Comparison of ENCODE assay signal across 1 cellular context in the genomic region with DNA sequence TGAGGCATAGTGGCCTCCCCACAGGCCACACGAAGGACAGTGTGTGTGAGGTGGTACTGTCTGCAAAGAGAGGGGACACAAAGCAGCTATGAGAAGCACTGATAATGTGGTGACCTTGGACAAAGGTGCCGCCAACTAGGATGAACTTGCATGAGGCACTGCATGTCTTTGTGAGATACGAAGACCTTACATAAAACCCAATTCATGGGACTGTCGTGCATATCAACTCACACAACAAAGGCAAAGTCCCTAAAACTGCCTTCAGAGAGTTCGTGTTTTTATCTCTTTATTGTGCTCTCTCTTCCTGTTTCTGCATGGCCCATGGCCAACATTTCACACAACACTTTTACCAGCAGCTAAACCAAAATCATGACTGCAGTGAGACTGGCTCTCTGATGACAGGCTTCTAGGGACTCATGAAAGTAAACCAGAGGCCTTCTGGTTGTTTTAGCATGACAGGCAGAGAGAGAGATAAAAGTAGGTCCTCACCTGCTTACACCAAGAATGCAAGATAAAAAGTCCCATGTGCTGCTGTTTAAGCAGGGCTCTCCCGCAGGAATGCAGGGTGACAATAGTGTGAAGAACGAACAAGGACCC.
TF ChIP-seq lines count a peak whose summit lies in the region.

No MANE protein-coding gene starts in this region.

TF ChIP-seq in HepG2, 621 proteins besides CTCF, POLR2A, EP300 and RAD21 (continued from another document and continues in another):
- TF ChIP-seq SALL1 (CRISPR knock-in tag; IDR thresholded peaks at IDR 0.05) (peak; percentile 37; the same call in 1 of the 2 replicates), SALL2 (CRISPR knock-in tag; IDR thresholded peaks at IDR 0.05) (no peak), GTF2F1 (IDR thresholded peaks at IDR 0.05; ENCODE audit: low read length) (no peak), ZNF761 (CRISPR knock-in tag; conservative IDR thresholded peaks at IDR 0.05) (no peak), NFYB (CRISPR knock-in tag; IDR thresholded peaks at IDR 0.05) (no peak), ZNF501 (CRISPR knock-in tag; IDR thresholded peaks at IDR 0.05) (peak; percentile 51; the same call in 1 of the 2 replicates), SIX1 (CRISPR knock-in tag; IDR thresholded peaks at IDR 0.05; ENCODE audit: borderline replicate concordance) (no peak), PHF20 (CRISPR knock-in tag; IDR thresholded peaks at IDR 0.05) (no peak), ZNF17 (CRISPR knock-in tag; IDR thresholded peaks at IDR 0.05) (no peak), TAF15 (IDR thresholded peaks at IDR 0.05; ENCODE audit: low read depth, low read length, poor library complexity, severe bottlenecking) (no peak), ZNF10 (CRISPR knock-in tag; IDR thresholded peaks at IDR 0.05; ENCODE audit: borderline replicate concordance, low read depth) (no peak), ZNF788 (CRISPR knock-in tag; IDR thresholded peaks at IDR 0.05; ENCODE audit: borderline replicate concordance) (0 out of 2 replicates have a peak, but pooled peaks have one; percentile 23), HNF4A (CRISPR knock-in tag; IDR thresholded peaks at IDR 0.05) (no peak), FLYWCH1 (CRISPR knock-in tag; IDR thresholded peaks at IDR 0.05) (no peak), GABPA (IDR thresholded peaks at IDR 0.05; ENCODE audit: low read depth, low read length) (no peak), GABPA (CRISPR knock-in tag; IDR thresholded peaks at IDR 0.05; ENCODE audit: low read depth) (no peak), MXI1 (IDR thresholded peaks at IDR 0.05; ENCODE audit: borderline replicate concordance, low read depth, low read length) (no peak), ZBTB7B (CRISPR knock-in tag; IDR thresholded peaks at IDR 0.05) (no peak), CEBPG (CRISPR knock-in tag; IDR thresholded peaks at IDR 0.05) (no peak), MAFF (IDR thresholded peaks at IDR 0.05; ENCODE audit: low read depth, low read length) (no peak), GZF1 (CRISPR knock-in tag; IDR thresholded peaks at IDR 0.05) (no peak), JARID2 (CRISPR knock-in tag; IDR thresholded peaks at IDR 0.05; ENCODE audit: insufficient replicate concordance) (no peak), ZNF546 (CRISPR knock-in tag; conservative IDR thresholded peaks at IDR 0.05) (no peak), LCORL (IDR thresholded peaks at IDR 0.05) (no peak), LCORL (CRISPR knock-in tag; IDR thresholded peaks at IDR 0.05) (no peak), REPIN1 (CRISPR knock-in tag; IDR thresholded peaks at IDR 0.05; ENCODE audit: borderline replicate concordance, low read depth) (no peak), TBX2 (CRISPR knock-in tag; IDR thresholded peaks at IDR 0.05; ENCODE audit: borderline replicate concordance) (peak; percentile 76), HES4 (CRISPR knock-in tag; IDR thresholded peaks at IDR 0.05; ENCODE audit: borderline replicate concordance) (no peak), NFIC (IDR thresholded peaks at IDR 0.05; ENCODE audit: low read length) (no peak), ZNF143 (CRISPR knock-in tag; IDR thresholded peaks at IDR 0.05) (no peak)
- TF ChIP-seq, protein P1, sequence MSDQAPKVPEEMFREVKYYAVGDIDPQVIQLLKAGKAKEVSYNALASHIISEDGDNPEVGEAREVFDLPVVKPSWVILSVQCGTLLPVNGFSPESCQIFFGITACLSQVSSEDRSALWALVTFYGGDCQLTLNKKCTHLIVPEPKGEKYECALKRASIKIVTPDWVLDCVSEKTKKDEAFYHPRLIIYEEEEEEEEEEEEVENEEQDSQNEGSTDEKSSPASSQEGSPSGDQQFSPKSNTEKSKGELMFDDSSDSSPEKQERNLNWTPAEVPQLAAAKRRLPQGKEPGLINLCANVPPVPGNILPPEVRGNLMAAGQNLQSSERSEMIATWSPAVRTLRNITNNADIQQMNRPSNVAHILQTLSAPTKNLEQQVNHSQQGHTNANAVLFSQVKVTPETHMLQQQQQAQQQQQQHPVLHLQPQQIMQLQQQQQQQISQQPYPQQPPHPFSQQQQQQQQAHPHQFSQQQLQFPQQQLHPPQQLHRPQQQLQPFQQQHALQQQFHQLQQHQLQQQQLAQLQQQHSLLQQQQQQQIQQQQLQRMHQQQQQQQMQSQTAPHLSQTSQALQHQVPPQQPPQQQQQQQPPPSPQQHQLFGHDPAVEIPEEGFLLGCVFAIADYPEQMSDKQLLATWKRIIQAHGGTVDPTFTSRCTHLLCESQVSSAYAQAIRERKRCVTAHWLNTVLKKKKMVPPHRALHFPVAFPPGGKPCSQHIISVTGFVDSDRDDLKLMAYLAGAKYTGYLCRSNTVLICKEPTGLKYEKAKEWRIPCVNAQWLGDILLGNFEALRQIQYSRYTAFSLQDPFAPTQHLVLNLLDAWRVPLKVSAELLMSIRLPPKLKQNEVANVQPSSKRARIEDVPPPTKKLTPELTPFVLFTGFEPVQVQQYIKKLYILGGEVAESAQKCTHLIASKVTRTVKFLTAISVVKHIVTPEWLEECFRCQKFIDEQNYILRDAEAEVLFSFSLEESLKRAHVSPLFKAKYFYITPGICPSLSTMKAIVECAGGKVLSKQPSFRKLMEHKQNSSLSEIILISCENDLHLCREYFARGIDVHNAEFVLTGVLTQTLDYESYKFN (CRISPR knock-in tag; conservative IDR thresholded peaks at IDR 0.05): peak; percentile 42
- TF ChIP-seq, protein P2, sequence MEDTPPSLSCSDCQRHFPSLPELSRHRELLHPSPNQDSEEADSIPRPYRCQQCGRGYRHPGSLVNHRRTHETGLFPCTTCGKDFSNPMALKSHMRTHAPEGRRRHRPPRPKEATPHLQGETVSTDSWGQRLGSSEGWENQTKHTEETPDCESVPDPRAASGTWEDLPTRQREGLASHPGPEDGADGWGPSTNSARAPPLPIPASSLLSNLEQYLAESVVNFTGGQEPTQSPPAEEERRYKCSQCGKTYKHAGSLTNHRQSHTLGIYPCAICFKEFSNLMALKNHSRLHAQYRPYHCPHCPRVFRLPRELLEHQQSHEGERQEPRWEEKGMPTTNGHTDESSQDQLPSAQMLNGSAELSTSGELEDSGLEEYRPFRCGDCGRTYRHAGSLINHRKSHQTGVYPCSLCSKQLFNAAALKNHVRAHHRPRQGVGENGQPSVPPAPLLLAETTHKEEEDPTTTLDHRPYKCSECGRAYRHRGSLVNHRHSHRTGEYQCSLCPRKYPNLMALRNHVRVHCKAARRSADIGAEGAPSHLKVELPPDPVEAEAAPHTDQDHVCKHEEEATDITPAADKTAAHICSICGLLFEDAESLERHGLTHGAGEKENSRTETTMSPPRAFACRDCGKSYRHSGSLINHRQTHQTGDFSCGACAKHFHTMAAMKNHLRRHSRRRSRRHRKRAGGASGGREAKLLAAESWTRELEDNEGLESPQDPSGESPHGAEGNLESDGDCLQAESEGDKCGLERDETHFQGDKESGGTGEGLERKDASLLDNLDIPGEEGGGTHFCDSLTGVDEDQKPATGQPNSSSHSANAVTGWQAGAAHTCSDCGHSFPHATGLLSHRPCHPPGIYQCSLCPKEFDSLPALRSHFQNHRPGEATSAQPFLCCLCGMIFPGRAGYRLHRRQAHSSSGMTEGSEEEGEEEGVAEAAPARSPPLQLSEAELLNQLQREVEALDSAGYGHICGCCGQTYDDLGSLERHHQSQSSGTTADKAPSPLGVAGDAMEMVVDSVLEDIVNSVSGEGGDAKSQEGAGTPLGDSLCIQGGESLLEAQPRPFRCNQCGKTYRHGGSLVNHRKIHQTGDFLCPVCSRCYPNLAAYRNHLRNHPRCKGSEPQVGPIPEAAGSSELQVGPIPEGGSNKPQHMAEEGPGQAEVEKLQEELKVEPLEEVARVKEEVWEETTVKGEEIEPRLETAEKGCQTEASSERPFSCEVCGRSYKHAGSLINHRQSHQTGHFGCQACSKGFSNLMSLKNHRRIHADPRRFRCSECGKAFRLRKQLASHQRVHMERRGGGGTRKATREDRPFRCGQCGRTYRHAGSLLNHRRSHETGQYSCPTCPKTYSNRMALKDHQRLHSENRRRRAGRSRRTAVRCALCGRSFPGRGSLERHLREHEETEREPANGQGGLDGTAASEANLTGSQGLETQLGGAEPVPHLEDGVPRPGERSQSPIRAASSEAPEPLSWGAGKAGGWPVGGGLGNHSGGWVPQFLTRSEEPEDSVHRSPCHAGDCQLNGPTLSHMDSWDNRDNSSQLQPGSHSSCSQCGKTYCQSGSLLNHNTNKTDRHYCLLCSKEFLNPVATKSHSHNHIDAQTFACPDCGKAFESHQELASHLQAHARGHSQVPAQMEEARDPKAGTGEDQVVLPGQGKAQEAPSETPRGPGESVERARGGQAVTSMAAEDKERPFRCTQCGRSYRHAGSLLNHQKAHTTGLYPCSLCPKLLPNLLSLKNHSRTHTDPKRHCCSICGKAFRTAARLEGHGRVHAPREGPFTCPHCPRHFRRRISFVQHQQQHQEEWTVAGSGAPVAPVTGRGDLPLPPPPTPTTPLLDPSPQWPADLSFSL (CRISPR knock-in tag; IDR thresholded peaks at IDR 0.05): no peak; the same call in 1 of the 2 replicates
- TF ChIP-seq, protein P3, sequence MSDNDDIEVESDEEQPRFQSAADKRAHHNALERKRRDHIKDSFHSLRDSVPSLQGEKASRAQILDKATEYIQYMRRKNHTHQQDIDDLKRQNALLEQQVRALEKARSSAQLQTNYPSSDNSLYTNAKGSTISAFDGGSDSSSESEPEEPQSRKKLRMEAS (IDR thresholded peaks at IDR 0.05): 0 out of 2 replicates have a peak, but pooled peaks have one; percentile 58
- TF ChIP-seq, protein P4, sequence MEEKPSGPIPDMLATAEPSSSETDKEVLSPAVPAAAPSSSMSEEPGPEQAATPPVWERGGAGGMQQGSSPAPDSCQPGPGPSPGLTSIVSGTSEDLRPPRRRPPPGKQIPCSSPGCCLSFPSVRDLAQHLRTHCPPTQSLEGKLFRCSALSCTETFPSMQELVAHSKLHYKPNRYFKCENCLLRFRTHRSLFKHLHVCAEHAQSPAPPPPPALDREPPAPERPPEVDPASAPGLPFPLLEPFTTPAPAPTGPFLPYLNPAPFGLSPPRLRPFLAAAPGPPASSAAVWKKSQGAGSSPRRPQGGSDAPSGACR (CRISPR knock-in tag; IDR thresholded peaks at IDR 0.05): no peak
- TF ChIP-seq, protein P5, sequence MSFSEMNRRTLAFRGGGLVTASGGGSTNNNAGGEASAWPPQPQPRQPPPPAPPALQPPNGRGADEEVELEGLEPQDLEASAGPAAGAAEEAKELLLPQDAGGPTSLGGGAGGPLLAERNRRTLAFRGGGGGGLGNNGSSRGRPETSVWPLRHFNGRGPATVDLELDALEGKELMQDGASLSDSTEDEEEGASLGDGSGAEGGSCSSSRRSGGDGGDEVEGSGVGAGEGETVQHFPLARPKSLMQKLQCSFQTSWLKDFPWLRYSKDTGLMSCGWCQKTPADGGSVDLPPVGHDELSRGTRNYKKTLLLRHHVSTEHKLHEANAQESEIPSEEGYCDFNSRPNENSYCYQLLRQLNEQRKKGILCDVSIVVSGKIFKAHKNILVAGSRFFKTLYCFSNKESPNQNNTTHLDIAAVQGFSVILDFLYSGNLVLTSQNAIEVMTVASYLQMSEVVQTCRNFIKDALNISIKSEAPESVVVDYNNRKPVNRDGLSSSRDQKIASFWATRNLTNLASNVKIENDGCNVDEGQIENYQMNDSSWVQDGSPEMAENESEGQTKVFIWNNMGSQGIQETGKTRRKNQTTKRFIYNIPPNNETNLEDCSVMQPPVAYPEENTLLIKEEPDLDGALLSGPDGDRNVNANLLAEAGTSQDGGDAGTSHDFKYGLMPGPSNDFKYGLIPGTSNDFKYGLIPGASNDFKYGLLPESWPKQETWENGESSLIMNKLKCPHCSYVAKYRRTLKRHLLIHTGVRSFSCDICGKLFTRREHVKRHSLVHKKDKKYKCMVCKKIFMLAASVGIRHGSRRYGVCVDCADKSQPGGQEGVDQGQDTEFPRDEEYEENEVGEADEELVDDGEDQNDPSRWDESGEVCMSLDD (CRISPR knock-in tag; IDR thresholded peaks at IDR 0.05; ENCODE audit: borderline replicate concordance): 0 out of 2 replicates have a peak, but pooled peaks have one; percentile 32
- TF ChIP-seq, protein P6, sequence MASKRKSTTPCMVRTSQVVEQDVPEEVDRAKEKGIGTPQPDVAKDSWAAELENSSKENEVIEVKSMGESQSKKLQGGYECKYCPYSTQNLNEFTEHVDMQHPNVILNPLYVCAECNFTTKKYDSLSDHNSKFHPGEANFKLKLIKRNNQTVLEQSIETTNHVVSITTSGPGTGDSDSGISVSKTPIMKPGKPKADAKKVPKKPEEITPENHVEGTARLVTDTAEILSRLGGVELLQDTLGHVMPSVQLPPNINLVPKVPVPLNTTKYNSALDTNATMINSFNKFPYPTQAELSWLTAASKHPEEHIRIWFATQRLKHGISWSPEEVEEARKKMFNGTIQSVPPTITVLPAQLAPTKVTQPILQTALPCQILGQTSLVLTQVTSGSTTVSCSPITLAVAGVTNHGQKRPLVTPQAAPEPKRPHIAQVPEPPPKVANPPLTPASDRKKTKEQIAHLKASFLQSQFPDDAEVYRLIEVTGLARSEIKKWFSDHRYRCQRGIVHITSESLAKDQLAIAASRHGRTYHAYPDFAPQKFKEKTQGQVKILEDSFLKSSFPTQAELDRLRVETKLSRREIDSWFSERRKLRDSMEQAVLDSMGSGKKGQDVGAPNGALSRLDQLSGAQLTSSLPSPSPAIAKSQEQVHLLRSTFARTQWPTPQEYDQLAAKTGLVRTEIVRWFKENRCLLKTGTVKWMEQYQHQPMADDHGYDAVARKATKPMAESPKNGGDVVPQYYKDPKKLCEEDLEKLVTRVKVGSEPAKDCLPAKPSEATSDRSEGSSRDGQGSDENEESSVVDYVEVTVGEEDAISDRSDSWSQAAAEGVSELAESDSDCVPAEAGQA (IDR thresholded peaks at IDR 0.05; ENCODE audit: low read depth): no peak
- TF ChIP-seq, protein P6 (CRISPR knock-in tag; IDR thresholded peaks at IDR 0.05; ENCODE audit: borderline replicate concordance): no peak
- TF ChIP-seq, protein P7, sequence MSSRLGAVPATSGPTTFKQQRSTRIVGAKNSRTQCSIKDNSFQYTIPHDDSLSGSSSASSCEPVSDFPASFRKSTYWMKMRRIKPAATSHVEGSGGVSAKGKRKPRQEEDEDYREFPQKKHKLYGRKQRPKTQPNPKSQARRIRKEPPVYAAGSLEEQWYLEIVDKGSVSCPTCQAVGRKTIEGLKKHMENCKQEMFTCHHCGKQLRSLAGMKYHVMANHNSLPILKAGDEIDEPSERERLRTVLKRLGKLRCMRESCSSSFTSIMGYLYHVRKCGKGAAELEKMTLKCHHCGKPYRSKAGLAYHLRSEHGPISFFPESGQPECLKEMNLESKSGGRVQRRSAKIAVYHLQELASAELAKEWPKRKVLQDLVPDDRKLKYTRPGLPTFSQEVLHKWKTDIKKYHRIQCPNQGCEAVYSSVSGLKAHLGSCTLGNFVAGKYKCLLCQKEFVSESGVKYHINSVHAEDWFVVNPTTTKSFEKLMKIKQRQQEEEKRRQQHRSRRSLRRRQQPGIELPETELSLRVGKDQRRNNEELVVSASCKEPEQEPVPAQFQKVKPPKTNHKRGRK (CRISPR knock-in tag; IDR thresholded peaks at IDR 0.05): no peak
